Comparison of ENCODE assay signal across 1 cellular context in the genomic region with DNA sequence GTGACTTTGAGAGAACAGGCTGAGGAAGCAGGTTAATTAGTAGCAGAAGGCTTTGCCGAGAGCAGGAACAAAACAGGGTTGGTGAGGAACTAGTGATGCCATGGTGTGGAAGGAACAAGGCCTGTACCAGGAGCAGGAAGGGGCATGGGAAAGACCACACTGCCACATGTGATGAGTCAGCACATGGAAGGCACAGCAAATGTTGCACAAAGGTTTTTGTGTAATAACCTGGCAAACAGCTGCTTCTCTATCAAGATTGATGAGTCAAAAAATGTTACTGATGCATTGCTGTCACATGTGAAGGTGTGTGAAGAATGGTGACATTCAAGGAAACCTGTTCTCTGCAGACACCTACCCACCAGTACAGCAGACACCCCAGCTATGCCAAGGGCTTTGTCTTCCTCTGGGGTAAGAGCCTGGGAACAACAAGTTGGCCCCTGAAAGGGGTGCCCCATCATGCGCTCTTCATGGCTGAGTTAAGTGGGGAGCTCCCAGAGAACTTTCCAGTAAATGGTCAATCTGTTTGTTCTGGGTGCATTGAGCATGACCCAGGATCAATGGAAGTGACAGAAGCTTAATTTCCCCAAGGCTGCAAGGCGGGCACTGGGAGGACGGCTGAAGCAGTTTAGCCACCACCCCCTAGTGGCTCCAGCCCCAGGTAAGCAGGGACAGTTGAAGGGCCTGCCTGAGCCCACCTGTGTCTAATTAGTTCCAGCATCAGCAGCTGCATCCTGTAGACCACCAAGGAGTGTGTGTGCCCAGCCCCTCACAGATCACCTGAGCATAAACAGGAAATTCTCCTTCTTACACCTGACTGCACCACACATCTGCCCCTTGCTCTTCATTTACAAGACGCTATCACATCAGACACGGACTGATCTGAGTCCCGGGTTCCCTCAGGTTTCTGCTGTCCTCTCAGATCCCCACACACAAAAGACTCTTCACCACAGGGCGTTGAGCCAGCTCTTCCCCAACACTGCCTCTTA.
TF ChIP-seq lines count a peak whose summit lies in the region.

No MANE protein-coding gene starts in this region.

TF ChIP-seq in WTC11, 78 proteins besides CTCF, POLR2A, EP300 and RAD21 (continued from another document):
- TF ChIP-seq, protein P1, sequence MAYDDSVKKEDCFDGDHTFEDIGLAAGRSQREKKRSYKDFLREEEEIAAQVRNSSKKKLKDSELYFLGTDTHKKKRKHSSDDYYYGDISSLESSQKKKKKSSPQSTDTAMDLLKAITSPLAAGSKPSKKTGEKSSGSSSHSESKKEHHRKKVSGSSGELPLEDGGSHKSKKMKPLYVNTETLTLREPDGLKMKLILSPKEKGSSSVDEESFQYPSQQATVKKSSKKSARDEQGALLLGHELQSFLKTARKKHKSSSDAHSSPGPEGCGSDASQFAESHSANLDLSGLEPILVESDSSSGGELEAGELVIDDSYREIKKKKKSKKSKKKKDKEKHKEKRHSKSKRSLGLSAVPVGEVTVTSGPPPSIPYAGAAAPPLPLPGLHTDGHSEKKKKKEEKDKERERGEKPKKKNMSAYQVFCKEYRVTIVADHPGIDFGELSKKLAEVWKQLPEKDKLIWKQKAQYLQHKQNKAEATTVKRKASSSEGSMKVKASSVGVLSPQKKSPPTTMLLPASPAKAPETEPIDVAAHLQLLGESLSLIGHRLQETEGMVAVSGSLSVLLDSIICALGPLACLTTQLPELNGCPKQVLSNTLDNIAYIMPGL (CRISPR knock-in tag; IDR thresholded peaks at IDR 0.05): no peak
